23 cellular contexts compared by ENCODE assay signal in the genomic region with DNA sequence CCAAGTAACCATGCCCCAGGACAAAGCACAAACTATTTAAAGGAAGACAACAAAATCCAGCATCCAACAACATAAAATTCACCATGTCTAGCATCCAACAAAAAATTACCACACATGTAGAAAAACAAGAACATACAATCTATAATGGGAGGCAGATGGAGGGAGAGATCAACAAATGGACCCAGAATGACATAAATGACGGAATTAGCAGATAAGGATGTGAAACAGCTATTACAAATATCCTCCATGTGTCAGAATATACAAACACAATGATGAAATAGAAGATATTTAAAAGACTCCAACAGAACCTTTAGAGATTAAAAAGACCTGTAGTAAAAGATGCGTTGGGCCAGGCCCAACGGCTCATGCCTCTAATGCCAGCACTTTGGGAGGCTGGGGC.
"Had no signal": no experiment of that assay in that cellular context is flagged by ENCODE, and none has a peak within 500 bp of the region (broad histone marks: within the 10 kb centered on the region; RNA-seq: fewer than 3 reads in every experiment).

No MANE protein-coding gene starts in this region.

- H3K9me3 Mint-ChIP-seq: activated naive CD4-positive, alpha-beta T cell treated with anti-CD3 and anti-CD28 coated beads, Interleukin-2, amount 10 ng/mL, durations not matched to agents 7 days and 5 days; central memory CD8-positive, alpha-beta T cell; dendritic cell treated with granulocyte-macrophage colony-stimulating factor and Interleukin-4, amounts not matched to agents 40 ng/mL and 50 ng/mL, for 4 days had no signal

- H3K27ac ChIP-seq: left lung, lower lobe of right lung, right lobe of liver, testis, transverse colon had no signal

- H3K27ac Mint-ChIP-seq: activated naive CD4-positive, alpha-beta T cell treated with anti-CD3 and anti-CD28 coated beads, Interleukin-2, amount 10 ng/mL, durations not matched to agents 7 days and 5 days; dendritic cell treated with granulocyte-macrophage colony-stimulating factor and Interleukin-4, amounts not matched to agents 40 ng/mL and 50 ng/mL, for 4 days; nephron had no signal

- H3K4me3 Mint-ChIP-seq: activated naive CD4-positive, alpha-beta T cell treated with anti-CD3 and anti-CD28 coated beads, Interleukin-2, amount 10 ng/mL, durations not matched to agents 7 days and 5 days; central memory CD8-positive, alpha-beta T cell; dendritic cell treated with granulocyte-macrophage colony-stimulating factor and Interleukin-4, amounts not matched to agents 40 ng/mL and 50 ng/mL, for 4 days; nephron had no signal

- H3K36me3 ChIP-seq: breast epithelium, left lung, right lobe of liver, transverse colon had no signal

- DNase-seq: activated CD4-positive, alpha-beta T cell treated with anti-CD3 and anti-CD28 coated beads, Interleukin-2, amount 50 U/mL, for 1 hour; activated CD4-positive, CD25-positive, alpha-beta regulatory T cell treated with anti-CD3 and anti-CD28 coated beads, Interleukin-2, amount 50 U/mL, for 72 hours; activated CD8-positive, alpha-beta memory T cell treated with anti-CD3 and anti-CD28 coated beads for 24 hours; activated effector memory CD4-positive, alpha-beta T cell treated with anti-CD3 and anti-CD28 coated beads, Interleukin-2, amount 50 U/mL, for 16 hours; activated naive CD4-positive, alpha-beta T cell treated with anti-CD3 and anti-CD28 coated beads, Interleukin-2, amount 10 ng/mL, durations not matched to agents 7 days and 5 days; effector CD8-positive, alpha-beta T cell; erythroblast; foreskin melanocyte; kidney glomerular epithelial cell; left lung; lower lobe of right lung; mesendoderm; posterior cingulate gyrus; right lobe of liver; stimulated activated CD4-positive, alpha-beta T cell treated with anti-CD3 and anti-CD28 coated beads, Interleukin-4, amount 100 ng/mL, for 1 hour; stimulated activated naive CD8-positive, alpha-beta T cell treated with anti-CD3 and anti-CD28 coated beads, Interleukin-15, Interleukin-2, amounts not matched to agents 100 U/mL and 50 U/mL, for 24 hours; T-helper 2 cell; testis; transverse colon had no signal

- H3K9me3 ChIP-seq: breast epithelium, left lung, lower lobe of right lung, right lobe of liver, testis, transverse colon had no signal

- H3K4me3 ChIP-seq: breast epithelium, left lung, lower lobe of right lung, right lobe of liver, testis, transverse colon had no signal

- ATAC-seq: left lung; stimulated activated naive CD8-positive, alpha-beta T cell treated with anti-CD3 and anti-CD28 coated beads, Interleukin-15, Interleukin-2, amounts not matched to agents 100 U/mL and 50 U/mL, for 24 hours had no signal

- H3K4me1 ChIP-seq: breast epithelium, right lobe of liver, testis had no signal

- H3K27me3 ChIP-seq: breast epithelium, left lung, right lobe of liver, testis, transverse colon had no signal

- H3K27me3 Mint-ChIP-seq: activated naive CD4-positive, alpha-beta T cell treated with anti-CD3 and anti-CD28 coated beads, Interleukin-2, amount 10 ng/mL, durations not matched to agents 7 days and 5 days; central memory CD8-positive, alpha-beta T cell had no signal
